ENCODE assay signal across 24 cellular contexts in genomic region chr5:749101-749670, GRCh38. TPM values are rescaled to one million over a fixed set of nuclear protein-coding genes. Genes with fewer than 3 reads are reported as not detected.
"Had no signal": no experiment of that assay in that cellular context is flagged by ENCODE, and none has a peak within 500 bp of the region (broad histone marks: within the 10 kb centered on the region; RNA-seq: fewer than 3 reads in every experiment).

No MANE protein-coding gene starts in this region.

- H3K36me3 Mint-ChIP-seq: activated CD4-positive, alpha-beta memory T cell treated with anti-CD3 and anti-CD28 coated beads for 36 hours; activated naive CD8-positive, alpha-beta T cell had no signal

- H3K9me3 Mint-ChIP-seq: activated B cell treated with CpG ODN at 0.5 μM for 24 hours; activated CD4-positive, alpha-beta memory T cell treated with anti-CD3 and anti-CD28 coated beads for 36 hours; activated T-helper 1 cell treated with anti-CD3 and anti-CD28 coated beads, Interleukin-12 subunit alpha, Interleukin-12 subunit beta, Interleukin-2, Interleukin-4 antibody, amounts not matched to agents 30 ng/mL and 10 ng/mL and 1 ng/mL, durations not matched to agents 14 hours and 24 hours and 36 hours; effector memory CD8-positive, alpha-beta T cell had no signal

- H3K27ac Mint-ChIP-seq: activated B cell treated with CpG ODN at 0.5 μM for 24 hours; activated CD4-positive, alpha-beta memory T cell treated with anti-CD3 and anti-CD28 coated beads for 36 hours; activated naive CD8-positive, alpha-beta T cell; activated T-helper 1 cell treated with anti-CD3 and anti-CD28 coated beads, Interleukin-12 subunit alpha, Interleukin-12 subunit beta, Interleukin-2, Interleukin-4 antibody, amounts not matched to agents 30 ng/mL and 10 ng/mL and 1 ng/mL, durations not matched to agents 14 hours and 24 hours and 36 hours; effector memory CD8-positive, alpha-beta T cell had no signal

- H3K4me3 Mint-ChIP-seq: activated B cell treated with CpG ODN at 0.5 μM for 24 hours; activated CD4-positive, alpha-beta memory T cell treated with anti-CD3 and anti-CD28 coated beads for 36 hours; activated naive CD8-positive, alpha-beta T cell; activated T-helper 1 cell treated with anti-CD3 and anti-CD28 coated beads, Interleukin-12 subunit alpha, Interleukin-12 subunit beta, Interleukin-2, Interleukin-4 antibody, amounts not matched to agents 30 ng/mL and 10 ng/mL and 1 ng/mL, durations not matched to agents 14 hours and 24 hours and 36 hours; effector memory CD8-positive, alpha-beta T cell had no signal

- H3K9me3 ChIP-seq: adrenal gland, ascending aorta, esophagus squamous epithelium, gastrocnemius medialis, mucosa of descending colon, SJCRH30, testis had no signal

- DNase-seq: activated B cell treated with CpG ODN at 0.5 μM for 24 hours; activated CD4-positive, alpha-beta memory T cell treated with anti-CD3 and anti-CD28 coated beads for 36 hours; activated CD4-positive, alpha-beta T cell treated with anti-CD3 and anti-CD28 coated beads for 4 hours; activated naive CD4-positive, alpha-beta T cell; brain microvascular endothelial cell; central memory CD4-positive, alpha-beta T cell; effector memory CD8-positive, alpha-beta T cell; esophagus squamous epithelium; gastrocnemius medialis; hippocampal formation; mesenchymal stem cell; mucosa of descending colon; SJCRH30; stimulated activated CD4-positive, alpha-beta T cell treated with anti-CD3 and anti-CD28 coated beads, Interleukin-2, amount 100 ng/mL, for 48 hours; stimulated activated naive CD4-positive, alpha-beta T cell; testis; trophoblast cell had no signal

- H3K4me1 Mint-ChIP-seq: activated B cell treated with CpG ODN at 0.5 μM for 24 hours had no signal

- ATAC-seq: effector memory CD8-positive, alpha-beta T cell; gastrocnemius medialis; mucosa of descending colon had no signal

- H3K27me3 Mint-ChIP-seq: activated B cell treated with CpG ODN at 0.5 μM for 24 hours; activated CD4-positive, alpha-beta memory T cell treated with anti-CD3 and anti-CD28 coated beads for 36 hours had no signal

RNA-seq across cellular contexts. Expression of gene ZDHHC11B, which starts 35.3 kb away (rescaled TPM):
- total RNA-seq: activated T-helper 1 cell treated with anti-CD3 and anti-CD28 coated beads, Interleukin-12 subunit alpha, Interleukin-12 subunit beta, Interleukin-2, Interleukin-4 antibody, amounts not matched to agents 30 ng/mL and 10 ng/mL and 1 ng/mL, durations not matched to agents 14 hours and 24 hours and 36 hours; dermis microvascular lymphatic vessel endothelial cell; endothelial cell of umbilical vein; T-helper 1 cell treated with Interleukin-12 subunit alpha and Interleukin-12 subunit beta and Interleukin-4 antibody, amounts not matched to agents 30 ng/mL and 1 ng/mL, for 36 hours had no signal

RNA-seq across cellular contexts. Expression of gene TPPP, which starts 56.0 kb away (rescaled TPM):
- total RNA-seq: activated T-helper 1 cell treated with anti-CD3 and anti-CD28 coated beads, Interleukin-12 subunit alpha, Interleukin-12 subunit beta, Interleukin-2, Interleukin-4 antibody, amounts not matched to agents 30 ng/mL and 10 ng/mL and 1 ng/mL, durations not matched to agents 14 hours and 24 hours and 36 hours had no signal
